In genomic region chr10:131983780-131984179, GRCh38 we compare ENCODE assay signal across 11 cellular contexts. TPM values are rescaled to one million over a fixed set of nuclear protein-coding genes. Genes with fewer than 3 reads are reported as not detected.
DNase-seq lines count a peak whose midpoint lies in the region; ATAC-seq and TF ChIP-seq lines count a peak whose summit lies in the region.
"Had no signal": no experiment of that assay in that cellular context is flagged by ENCODE, and none has a peak within 500 bp of the region (broad histone marks: within the 10 kb centered on the region; RNA-seq: fewer than 3 reads in every experiment).

No MANE protein-coding gene starts in this region.

- H3K36me3 Mint-ChIP-seq in activated CD8-positive, alpha-beta memory T cell treated with anti-CD3 and anti-CD28 coated beads, Interleukin-2, amount 10 ng/mL, durations not matched to agents 7 days and 5 days, result peaks cover 11% of the 10 kb centered on the region
- H3K36me3 Mint-ChIP-seq in activated CD8-positive, alpha-beta T cell treated with anti-CD3 and anti-CD28 coated beads for 36 hours (ENCODE audit: low read depth), result peaks cover 31% of the 10 kb centered on the region

- peaks cover 21% of the 10 kb centered on the region for H3K4me1 Mint-ChIP-seq in activated CD8-positive, alpha-beta memory T cell treated with anti-CD3 and anti-CD28 coated beads, Interleukin-2, amount 10 ng/mL, durations not matched to agents 7 days and 5 days
- H3K4me1 Mint-ChIP-seq in activated CD8-positive, alpha-beta T cell treated with anti-CD3 and anti-CD28 coated beads for 36 hours (ENCODE audit: low read depth), result peaks cover 16% of the 10 kb centered on the region

- H3K4me3 ChIP-seq in fibroblast of villous mesenchyme (ENCODE audit: low read depth, low read length), result no peak overlapping the region

- peaks cover 29% of the 10 kb centered on the region for H3K27me3 Mint-ChIP-seq in activated CD8-positive, alpha-beta memory T cell treated with anti-CD3 and anti-CD28 coated beads, Interleukin-2, amount 10 ng/mL, durations not matched to agents 7 days and 5 days
- H3K27me3 Mint-ChIP-seq in activated CD8-positive, alpha-beta T cell treated with anti-CD3 and anti-CD28 coated beads for 36 hours, result no peaks in the 10 kb centered on the region

- no peak for DNase-seq in activated CD8-positive, alpha-beta memory T cell treated with anti-CD3 and anti-CD28 coated beads, Interleukin-2, amount 10 ng/mL, durations not matched to agents 7 days and 5 days
- DNase-seq in activated CD8-positive, alpha-beta memory T cell treated with anti-CD3 and anti-CD28 coated beads for 24 hours, result no peak
- DNase-seq in activated CD8-positive, alpha-beta T cell treated with anti-CD3 and anti-CD28 coated beads for 36 hours, result no peak
- DNase-seq in fibroblast of villous mesenchyme (ENCODE audit: low read depth) (peak; percentile 92), stromal cell of bone marrow (ENCODE audit: low read depth) (peak; percentile 80), ureter (ENCODE audit: low spot score) (no peak), sciatic nerve (ENCODE audit: low spot score) (no peak)
- DNase-seq: activated effector memory CD4-positive, alpha-beta T cell treated with anti-CD3 and anti-CD28 coated beads, Interleukin-2, amount 50 U/mL, for 16 hours; erythroblast; NCI-H2171 had no signal

- ATAC-seq in activated CD8-positive, alpha-beta memory T cell treated with anti-CD3 and anti-CD28 coated beads, Interleukin-2, amount 10 ng/mL, durations not matched to agents 7 days and 5 days, result no peak
- no peak for ATAC-seq in activated CD8-positive, alpha-beta T cell treated with anti-CD3 and anti-CD28 coated beads for 36 hours
- ATAC-seq in sciatic nerve, result no peak
- no peak for ATAC-seq in HG02798 (IDR thresholded peaks at IDR 0.05; ENCODE audit: poor library complexity, unreplicated experiment)

- CTCF ChIA-PET in activated CD8-positive, alpha-beta memory T cell treated with anti-CD3 and anti-CD28 coated beads, Interleukin-2, amount 10 ng/mL, durations not matched to agents 7 days and 5 days (lab: Charles Lee), result interaction anchor here (1.1 kb wide), 1 partner anchor 11 kb away, joined by 3 read pairs; no protein-coding TSS in a partner anchor
- CTCF ChIA-PET in activated CD8-positive, alpha-beta T cell treated with anti-CD3 and anti-CD28 coated beads for 36 hours (lab: Charles Lee), result interaction anchor here (1.2 to 2.0 kb wide), 2 partner anchors 8 to 39 kb away, joined by 3 to 7 read pairs; no protein-coding TSS in a partner anchor

- no peak overlapping the region for H3K27ac Mint-ChIP-seq in activated CD8-positive, alpha-beta memory T cell treated with anti-CD3 and anti-CD28 coated beads, Interleukin-2, amount 10 ng/mL, durations not matched to agents 7 days and 5 days
- no peak overlapping the region for H3K27ac Mint-ChIP-seq in activated CD8-positive, alpha-beta T cell treated with anti-CD3 and anti-CD28 coated beads for 36 hours

- no peak for TF ChIP-seq CTCF in activated CD8-positive, alpha-beta T cell treated with anti-CD3 and anti-CD28 coated beads for 36 hours (IDR thresholded peaks at IDR 0.05)
- TF ChIP-seq CTCF in fibroblast of villous mesenchyme (IDR thresholded peaks at IDR 0.05; ENCODE audit: insufficient read depth, low read depth, low read length), result no peak

- no peaks in the 10 kb centered on the region for H3K9me3 Mint-ChIP-seq in activated CD8-positive, alpha-beta memory T cell treated with anti-CD3 and anti-CD28 coated beads, Interleukin-2, amount 10 ng/mL, durations not matched to agents 7 days and 5 days (ENCODE audit: low read depth)
- peaks cover 6% of the 10 kb centered on the region for H3K9me3 Mint-ChIP-seq in activated CD8-positive, alpha-beta T cell treated with anti-CD3 and anti-CD28 coated beads for 36 hours

- POLR2A ChIA-PET in activated CD8-positive, alpha-beta T cell treated with anti-CD3 and anti-CD28 coated beads for 36 hours (lab: Charles Lee), result interaction anchor here (1.1 to 1.8 kb wide), 2 partner anchors 12 to 69 kb away, joined by 3 read pairs; no protein-coding TSS in a partner anchor

- H3K4me3 Mint-ChIP-seq in activated CD8-positive, alpha-beta memory T cell treated with anti-CD3 and anti-CD28 coated beads, Interleukin-2, amount 10 ng/mL, durations not matched to agents 7 days and 5 days, result peak overlapping the region; percentile 61
- peak overlapping the region; percentile 66 for H3K4me3 Mint-ChIP-seq in activated CD8-positive, alpha-beta T cell treated with anti-CD3 and anti-CD28 coated beads for 36 hours

- intact Hi-C loops in activated CD8-positive, alpha-beta T cell treated with anti-CD3 and anti-CD28 coated beads for 36 hours (cut with micrococcal nuclease), result loop anchor here (5.0 kb wide), 1 partner anchor 81 kb away; the partner anchor contains the start of gene PPP2R2D
- intact Hi-C loops in sciatic nerve (cut with DNase I), result no loop called here

RNA-seq across cellular contexts. Expression of gene BNIP3, which starts 2.1 kb away (rescaled TPM):
- 10 to 100 TPM; 21.9 to 39.2 TPM for total RNA-seq in activated CD8-positive, alpha-beta memory T cell treated with anti-CD3 and anti-CD28 coated beads, Interleukin-2, amount 10 ng/mL, durations not matched to agents 7 days and 5 days
- total RNA-seq in activated CD8-positive, alpha-beta T cell treated with anti-CD3 and anti-CD28 coated beads for 36 hours, result 100 to 1,000 TPM; 207 to 216 TPM
- total RNA-seq in fibroblast of villous mesenchyme (48.4 and 53.5 TPM in 2 replicates), ureter (21.5 TPM), sciatic nerve (37.9 TPM)

Comparison
In these comparisons a context has a peak if more than half of its experiments do, and no peak if none do; other contexts are left out.
1. DNase-seq: peak in fibroblast of villous mesenchyme (single experiment) and stromal cell of bone marrow (single experiment); none in activated CD8-positive, alpha-beta memory T cell treated with anti-CD3 and anti-CD28 coated beads, Interleukin-2, amount 10 ng/mL, durations not matched to agents 7 days and 5 days (single experiment), activated CD8-positive, alpha-beta memory T cell treated with anti-CD3 and anti-CD28 coated beads for 24 hours (single experiment), activated CD8-positive, alpha-beta T cell treated with anti-CD3 and anti-CD28 coated beads for 36 hours (single experiment), ureter (single experiment) and sciatic nerve (single experiment).